In genomic region chr7:137981175-137981574, GRCh38 we compare ENCODE assay signal across 13 cellular contexts. TPM values are rescaled to one million over a fixed set of nuclear protein-coding genes. Genes with fewer than 3 reads are reported as not detected.
DNase-seq lines count a peak whose midpoint lies in the region; ATAC-seq and TF ChIP-seq lines count a peak whose summit lies in the region.
"Had no signal": no experiment of that assay in that cellular context is flagged by ENCODE, and none has a peak within 500 bp of the region (broad histone marks: within the 10 kb centered on the region; RNA-seq: fewer than 3 reads in every experiment).

No MANE protein-coding gene starts in this region.

- intact Hi-C loops in naive thymus-derived CD4-positive, alpha-beta T cell (cut with micrococcal nuclease) = no loop called here

- H3K4me1 Mint-ChIP-seq in naive thymus-derived CD4-positive, alpha-beta T cell = peaks cover 0 to 17% (median 0%) of the 10 kb centered on the region in 7 donors

- TF ChIP-seq CTCF in SK-N-SH (IDR thresholded peaks at IDR 0.05) = no peak

- no peak for TF ChIP-seq EP300 in SK-N-SH (IDR thresholded peaks at IDR 0.05; ENCODE audit: borderline replicate concordance in 1 of 2, low read depth in 1 of 2, low read length in 1 of 2)

- H3K4me2 ChIP-seq in SK-N-SH = peak overlapping the region; percentile 22

- peaks cover 98% of the 10 kb centered on the region for H3K79me2 ChIP-seq in SK-N-SH (ENCODE audit: insufficient read depth)

- no peak overlapping the region for H3K4me3 Mint-ChIP-seq in naive thymus-derived CD4-positive, alpha-beta T cell
- H3K4me3 Mint-ChIP-seq: activated CD4-positive, alpha-beta T cell treated with anti-CD3 and anti-CD28 coated beads, Interleukin-2, amount 10 ng/mL, durations not matched to agents 24 days and 14 days had no signal

- POLR2A ChIA-PET in SK-N-SH (lab: Yijun Ruan, JAX) = no interaction called here
- POLR2A ChIA-PET in naive thymus-derived CD4-positive, alpha-beta T cell (lab: Charles Lee) = no interaction called here

- 0 out of 2 replicates have a peak overlapping the region, but pooled peaks have one; percentile 42 for H2AFZ ChIP-seq in SK-N-SH (ENCODE audit: low read depth)

- TF ChIP-seq RAD21 in SK-N-SH (IDR thresholded peaks at IDR 0.05; ENCODE audit: low read length) = no peak

- H3K4me1 ChIP-seq in SK-N-SH (ENCODE audit: control insufficient read depth in 1 of 2, insufficient read depth in 2 of 2, low read depth in 1 of 2, low read length in 1 of 2) = peaks cover 20 to 36% of the 10 kb centered on the region in 2 experiments; a peak in 3 of 4 replicates
- H3K4me1 ChIP-seq in SJSA1 (replicated peaks) = peaks cover 58% of the 10 kb centered on the region
- H3K4me1 ChIP-seq in muscle layer of duodenum (ENCODE audit: control insufficient read depth in 1 of 2, insufficient read depth in 2 of 2, low read length in 2 of 2) = peaks cover 16 to 83% of the 10 kb centered on the region in 2 donors
- peaks cover 3% of the 10 kb centered on the region for H3K4me1 ChIP-seq in urinary bladder (ENCODE audit: insufficient read depth)
- no peaks in the 10 kb centered on the region for H3K4me1 ChIP-seq in naive thymus-derived CD4-positive, alpha-beta T cell (ENCODE audit: control insufficient read depth in 2 of 2, insufficient read depth in 2 of 2, low read length in 2 of 2)

- H3K9me3 Mint-ChIP-seq in naive thymus-derived CD4-positive, alpha-beta T cell = peaks cover 0 to 29% (median 9%) of the 10 kb centered on the region in 11 donors

- CTCF ChIA-PET in SK-N-SH (lab: Yijun Ruan, JAX) = interaction anchor here (0.9 to 1.5 kb wide), 2 partner anchors 14 to 77 kb away, joined by 4 to 8 read pairs; no protein-coding TSS in a partner anchor
- CTCF ChIA-PET in naive thymus-derived CD4-positive, alpha-beta T cell (lab: Charles Lee) = interaction anchor here (0.8 kb wide), 1 partner anchor 37 kb away, joined by 3 read pairs; no protein-coding TSS in a partner anchor

- no peaks in the 10 kb centered on the region for H3K27me3 ChIP-seq in SK-N-SH (ENCODE audit: insufficient read depth)
- H3K27me3 ChIP-seq in SJSA1 (replicated peaks) = no peaks in the 10 kb centered on the region
- H3K27me3 ChIP-seq in muscle layer of duodenum (ENCODE audit: low read depth, low read length) = no peaks in the 10 kb centered on the region
- no peaks in the 10 kb centered on the region for H3K27me3 ChIP-seq in naive thymus-derived CD4-positive, alpha-beta T cell (ENCODE audit: control insufficient read depth in 2 of 2, insufficient read depth in 2 of 2, low read length in 2 of 2)

- no peak for DNase-seq in SK-N-SH
- DNase-seq in SJSA1 (ENCODE audit: low read depth in 1 of 2, low spot score in 2 of 2) = no peak
- DNase-seq in activated CD4-positive, alpha-beta T cell treated with anti-CD3 and anti-CD28 coated beads, Interleukin-2, amount 50 U/mL, for 48 hours = no peak
- no peak for DNase-seq in naive thymus-derived CD4-positive, alpha-beta T cell
- DNase-seq in ureter (ENCODE audit: low spot score) = no peak
- DNase-seq: activated CD4-positive, alpha-beta T cell treated with anti-CD3 and anti-CD28 coated beads, Interleukin-2, amount 10 ng/mL, durations not matched to agents 24 days and 14 days; NCI-H1930; SIG-M5; small intestine; stimulated activated naive CD4-positive, alpha-beta T cell treated with Interleukin-2 at 50 U/mL for 16 hours had no signal

- H3F3A ChIP-seq in SK-N-SH (replicated peaks; ENCODE audit: insufficient read depth) = peaks cover 16% of the 10 kb centered on the region

- peaks cover 10 to 51% (median 42%) of the 10 kb centered on the region in 5 donors for H3K36me3 Mint-ChIP-seq in naive thymus-derived CD4-positive, alpha-beta T cell

- H3K27ac ChIP-seq in SK-N-SH (ENCODE audit: low read depth in 2 of 2, low read length in 1 of 2) = peak overlapping the region; percentile 18 to 94; a peak in 3 of 4 replicates
- peak overlapping the region; percentile 68 for H3K27ac ChIP-seq in SJSA1
- H3K27ac ChIP-seq in muscle layer of duodenum (ENCODE audit: low read length) = peak overlapping the region; percentile 19
- H3K27ac ChIP-seq in urinary bladder (ENCODE audit: low read depth) = peak overlapping the region; percentile 46
- no peak overlapping the region for H3K27ac ChIP-seq in naive thymus-derived CD4-positive, alpha-beta T cell (ENCODE audit: low read depth, low read length)

- H3K36me3 ChIP-seq in SK-N-SH (replicated peaks in 1 of 2; ENCODE audit: control insufficient read depth in 1 of 2, insufficient read depth in 2 of 2, low read length in 1 of 2) (peaks cover 3 to 11% of the 10 kb centered on the region in 2 experiments), SJSA1 (peaks cover 18% of the 10 kb centered on the region), muscle layer of duodenum (ENCODE audit: control insufficient read depth in 1 of 2, insufficient read depth in 2 of 2, low read length in 2 of 2) (no peaks in the 10 kb centered on the region), urinary bladder (ENCODE audit: insufficient read depth) (no peaks in the 10 kb centered on the region)
- H3K36me3 ChIP-seq in naive thymus-derived CD4-positive, alpha-beta T cell (ENCODE audit: control insufficient read depth in 2 of 3, insufficient read depth in 3 of 3, low read length in 3 of 3) = peaks cover 0 to 4% (median 0%) of the 10 kb centered on the region in 3 experiments

- peak overlapping the region; percentile 39 for H3K9ac ChIP-seq in SK-N-SH

- H3K27ac Mint-ChIP-seq in naive thymus-derived CD4-positive, alpha-beta T cell = no peak overlapping the region
- H3K27ac Mint-ChIP-seq: activated CD4-positive, alpha-beta T cell treated with anti-CD3 and anti-CD28 coated beads, Interleukin-2, amount 10 ng/mL, durations not matched to agents 24 days and 14 days had no signal

- no peaks in the 10 kb centered on the region for H3K9me2 ChIP-seq in SK-N-SH

- no peak for ATAC-seq in SK-N-SH treated with all-trans-retinoic acid at 6 μM for 48 hours
- no peak for ATAC-seq in naive thymus-derived CD4-positive, alpha-beta T cell

- H4K20me1 ChIP-seq in SK-N-SH (ENCODE audit: insufficient read depth) = no peaks in the 10 kb centered on the region

- no peaks in the 10 kb centered on the region for H3K27me3 Mint-ChIP-seq in naive thymus-derived CD4-positive, alpha-beta T cell
- H3K27me3 Mint-ChIP-seq: activated CD4-positive, alpha-beta T cell treated with anti-CD3 and anti-CD28 coated beads, Interleukin-2, amount 10 ng/mL, durations not matched to agents 24 days and 14 days had no signal

- H3K4me3 ChIP-seq in SK-N-SH (ENCODE audit: low read depth in 2 of 2, low read length in 1 of 2) = no peak overlapping the region
- H3K4me3 ChIP-seq in SJSA1 = no peak overlapping the region
- H3K4me3 ChIP-seq in muscle layer of duodenum (ENCODE audit: low read depth in 1 of 2, low read length in 2 of 2) = no peak overlapping the region
- no peak overlapping the region for H3K4me3 ChIP-seq in urinary bladder (ENCODE audit: low read depth, low read length)
- no peak overlapping the region for H3K4me3 ChIP-seq in naive thymus-derived CD4-positive, alpha-beta T cell (ENCODE audit: low read length)

- H3K9me3 ChIP-seq in SK-N-SH (no peaks in the 10 kb centered on the region), SJSA1 (replicated peaks) (0 out of 2 replicates have a peak, but pooled peaks cover 2% of the 10 kb centered on the region), muscle layer of duodenum (ENCODE audit: control insufficient read depth in 1 of 2, low read length in 2 of 2) (no peaks in the 10 kb centered on the region)
- peaks cover 0 to 7% (median 0%) of the 10 kb centered on the region in 3 experiments for H3K9me3 ChIP-seq in naive thymus-derived CD4-positive, alpha-beta T cell (ENCODE audit: control insufficient read depth in 2 of 3, low read length in 3 of 3)

TF ChIP-seq in SK-N-SH, 30 proteins besides CTCF, POLR2A, EP300 and RAD21:
- TF ChIP-seq TEAD4 (IDR thresholded peaks at IDR 0.05; ENCODE audit: borderline replicate concordance, insufficient read depth) (no peak), ELF1 (IDR thresholded peaks at IDR 0.05) (0 out of 2 replicates have a peak, but pooled peaks have one; percentile 29)

TF ChIP-seq in SK-N-SH treated with all-trans-retinoic acid at 6 μM for 48 hours, 23 proteins besides CTCF, POLR2A, EP300 and RAD21 (continues in another document):
- TF ChIP-seq ZFP30 (CRISPR knock-in tag; IDR thresholded peaks at IDR 0.05) = no peak
- no peak for TF ChIP-seq ARNTL (CRISPR knock-in tag; IDR thresholded peaks at IDR 0.05; ENCODE audit: borderline replicate concordance, low read depth)
- TF ChIP-seq CSRNP3 (CRISPR knock-in tag; IDR thresholded peaks at IDR 0.05) = no peak

RNA-seq across cellular contexts. Expression of gene CREB3L2, which starts 20.7 kb away (rescaled TPM):
- polyA plus RNA-seq in SK-N-SH (2012; rRNA removed) (22.9 and 23.5 TPM in 2 replicates), urinary bladder (20.7 TPM)
- 22.5 and 24.7 TPM in 2 replicates for polyA plus RNA-seq in SK-N-SH (2012; cell fraction: cytosol; rRNA removed)
- 14.7 and 18.0 TPM in 2 replicates for polyA plus RNA-seq in SK-N-SH (2012; cell fraction: nucleus; rRNA removed)
- total RNA-seq in SJSA1 (2014; rRNA removed; shearing (Covaris generic)) = 9.8 and 16.0 TPM in 2 replicates
- total RNA-seq in urinary bladder (31.5 TPM), ureter (126 TPM)
- total RNA-seq in naive thymus-derived CD4-positive, alpha-beta T cell = 10 to 100 TPM; 15.4 to 46.2 (median 19.6) TPM
- 1 to 10 TPM; 5.3 to 6.0 TPM for polyA plus RNA-seq in naive thymus-derived CD4-positive, alpha-beta T cell
